Comparison of ENCODE assay signal across 20 cellular contexts in genomic region chr3:25335429-25335828, GRCh38.
DNase-seq lines count a peak whose midpoint lies in the region; ATAC-seq and TF ChIP-seq lines count a peak whose summit lies in the region.
"Had no signal": no experiment of that assay in that cellular context is flagged by ENCODE, and none has a peak within 500 bp of the region (broad histone marks: within the 10 kb centered on the region; RNA-seq: fewer than 3 reads in every experiment).

No MANE protein-coding gene starts in this region.

- H4K8ac ChIP-seq in mesendoderm (ENCODE audit: low read depth, low read length) (no peak overlapping the region), trophoblast cell (ENCODE audit: low read depth, low read length) (peak overlapping the region; percentile 61)

- H3K79me2 ChIP-seq in Loucy (ENCODE audit: insufficient read depth, low read length) (no peaks in the 10 kb centered on the region), mesendoderm (ENCODE audit: control insufficient read depth, insufficient read depth, low read length) (no peaks in the 10 kb centered on the region), trophoblast cell (ENCODE audit: control insufficient read depth, insufficient read depth, low read length, poor library complexity) (no peaks in the 10 kb centered on the region)

- H3K4ac ChIP-seq in mesendoderm (ENCODE audit: low read depth, low read length) (no peak overlapping the region), trophoblast cell (ENCODE audit: low read depth, low read length) (no peak overlapping the region)

- H3K4me3 ChIP-seq in Loucy (ENCODE audit: low read length, poor library complexity, severe bottlenecking) (no peak overlapping the region), mesendoderm (ENCODE audit: low read length) (no peak overlapping the region), trophoblast cell (ENCODE audit: low read depth, low read length) (no peak overlapping the region), HAP-1 (no peak overlapping the region)
- H3K4me3 ChIP-seq: BLaER1 treated with 17β-estradiol and CSF1 and Interleukin-3, amounts not matched to agents 10 nM and 100 nM; GM12878 had no signal

- no peak overlapping the region for H3K4me2 ChIP-seq in Loucy (ENCODE audit: low read depth, low read length, poor library complexity, severe bottlenecking)
- no peak overlapping the region for H3K4me2 ChIP-seq in mesendoderm (ENCODE audit: low read length)
- H3K4me2 ChIP-seq in trophoblast cell (ENCODE audit: low read length): no peak overlapping the region
- H3K4me2 ChIP-seq: BLaER1 treated with 17β-estradiol and CSF1 and Interleukin-3, amounts not matched to agents 10 nM and 100 nM had no signal

- H2BK5ac ChIP-seq in mesendoderm (ENCODE audit: low read length): no peak overlapping the region
- peak overlapping the region; percentile 52 for H2BK5ac ChIP-seq in trophoblast cell (ENCODE audit: low read depth, low read length, poor library complexity)

- H3K9me3 ChIP-seq in Loucy (ENCODE audit: insufficient read depth, low read depth, low read length) (no peaks in the 10 kb centered on the region), trophoblast cell (ENCODE audit: insufficient read depth, low read depth, low read length) (no peaks in the 10 kb centered on the region), HAP-1 (no peaks in the 10 kb centered on the region)
- H3K9me3 ChIP-seq: BE2C had no signal

- no peaks in the 10 kb centered on the region for H3K36me3 ChIP-seq in Loucy (ENCODE audit: insufficient read depth, low read length)
- H3K36me3 ChIP-seq in mesendoderm (ENCODE audit: control insufficient read depth, insufficient read depth, low read length): no peaks in the 10 kb centered on the region
- no peaks in the 10 kb centered on the region for H3K36me3 ChIP-seq in trophoblast cell (ENCODE audit: control insufficient read depth in 1 of 2, insufficient read depth in 2 of 2, low read length in 2 of 2)
- H3K36me3 ChIP-seq in HAP-1 (replicated peaks): no peaks in the 10 kb centered on the region
- H3K36me3 ChIP-seq: BE2C; BLaER1 treated with 17β-estradiol and CSF1 and Interleukin-3, amounts not matched to agents 10 nM and 100 nM had no signal

- DNase-seq in NCI-H69 (lab: John Stamatoyannopoulos, UW) (peak; percentile 7), mesendoderm (no peak), trophoblast cell (no peak), HAP-1 (ENCODE audit: low spot score in 2 of 2) (no peak)
- no peak for DNase-seq in activated naive CD4-positive, alpha-beta T cell treated with anti-CD3 and anti-CD28 coated beads, Interleukin-2, amount 50 U/mL, for 72 hours (ENCODE audit: low spot score in 2 of 2)
- no peak for DNase-seq in stimulated activated CD4-positive, alpha-beta T cell treated with anti-CD3 and anti-CD28 coated beads, Interleukin-15, amount 100 ng/mL, for 24 hours
- DNase-seq: BE2C; CD4-positive, alpha-beta T cell; CD8-positive, alpha-beta memory T cell; DMS 273 treated with DMSO at 0.1 percent for 48 hours; DMS79; EL; GDM1; GOT3 had no signal

- no CpG with 5 or more reads among the region's 1 CpG for WGBS in mesendoderm (ENCODE audit: extremely low coverage, insufficient coverage, low lambda C conversion rate)
- no CpG with 5 or more reads among the region's 1 CpG for WGBS in trophoblast cell (ENCODE audit: extremely low coverage, insufficient coverage, insufficient read length)

- H4K91ac ChIP-seq in trophoblast cell (ENCODE audit: low read depth, low read length): peak overlapping the region; percentile 66

- no peak overlapping the region for H4K12ac ChIP-seq in trophoblast cell (ENCODE audit: low read depth, low read length)

- H3K56ac ChIP-seq in mesendoderm (ENCODE audit: low read length): peak overlapping the region; percentile 17

- no peaks in the 10 kb centered on the region for H3K36me3 Mint-ChIP-seq in activated naive CD4-positive, alpha-beta T cell treated with anti-CD3 and anti-CD28 coated beads, Interleukin-2, amount 50 U/mL, for 72 hours
- H3K36me3 Mint-ChIP-seq: CD14-positive monocyte; CD8-positive, alpha-beta memory T cell had no signal

- H2BK12ac ChIP-seq in trophoblast cell (ENCODE audit: low read length): peak overlapping the region; percentile 87

- H2AK5ac ChIP-seq in mesendoderm (ENCODE audit: low read length) (no peak overlapping the region), trophoblast cell (ENCODE audit: low read length) (peak overlapping the region; percentile 68)

- ATAC-seq in activated naive CD4-positive, alpha-beta T cell treated with anti-CD3 and anti-CD28 coated beads, Interleukin-2, amount 50 U/mL, for 72 hours: no peak
- ATAC-seq: GM12878, HCT116 had no signal

- no peak; the same call in 1 of the 2 replicates for TF ChIP-seq CTCF in Loucy (conservative IDR thresholded peaks at IDR 0.05; ENCODE audit: low read length)

- no peaks in the 10 kb centered on the region for H3F3A ChIP-seq in Loucy (ENCODE audit: low read depth)

- H3K9me2 ChIP-seq in Loucy (replicated peaks; ENCODE audit: low read depth, low read length): no peaks in the 10 kb centered on the region

- H3K23ac ChIP-seq in mesendoderm (ENCODE audit: low read length) (no peak overlapping the region), trophoblast cell (ENCODE audit: low read length) (no peak overlapping the region)

- no peaks in the 10 kb centered on the region for H3K79me1 ChIP-seq in mesendoderm (ENCODE audit: low read length)
- peaks cover 19% of the 10 kb centered on the region for H3K79me1 ChIP-seq in trophoblast cell (ENCODE audit: low read length)

- H2AFZ ChIP-seq in Loucy (ENCODE audit: low read length) (0 out of 2 replicates have a peak overlapping the region, but pooled peaks have one; percentile 38), trophoblast cell (ENCODE audit: insufficient read depth, low read length, poor library complexity) (no peak overlapping the region)

- in situ Hi-C loops in HAP-1 (cut with MboI; ENCODE audit: low sequenced_read_pairs): no loop called here

- H3K4me1 ChIP-seq in Loucy (ENCODE audit: insufficient read depth, low read length, poor library complexity, severe bottlenecking): no peaks in the 10 kb centered on the region
- H3K4me1 ChIP-seq in mesendoderm (ENCODE audit: control insufficient read depth, low read depth, low read length): no peaks in the 10 kb centered on the region
- peaks cover 0 to 12% of the 10 kb centered on the region in 2 experiments for H3K4me1 ChIP-seq in trophoblast cell (ENCODE audit: control insufficient read depth in 1 of 2, insufficient read depth in 2 of 2, low read length in 2 of 2)
- H3K4me1 ChIP-seq in HAP-1: no peaks in the 10 kb centered on the region; the same call in 1 of the 2 replicates
- H3K4me1 ChIP-seq: BE2C; BLaER1 treated with 17β-estradiol and CSF1 and Interleukin-3, amounts not matched to agents 10 nM and 100 nM had no signal

- no peak overlapping the region for H4K5ac ChIP-seq in mesendoderm (ENCODE audit: low read length)

- peaks cover 6 to 9% of the 10 kb centered on the region in 2 donors for H3K9me3 Mint-ChIP-seq in activated naive CD4-positive, alpha-beta T cell treated with anti-CD3 and anti-CD28 coated beads, Interleukin-2, amount 50 U/mL, for 72 hours
- H3K9me3 Mint-ChIP-seq: CD4-positive, alpha-beta T cell had no signal

- no peak overlapping the region for H3K9ac ChIP-seq in Loucy (ENCODE audit: low read depth, low read length, poor library complexity, severe bottlenecking)
- H3K9ac ChIP-seq in mesendoderm (ENCODE audit: low read length): no peak overlapping the region
- H3K9ac ChIP-seq in trophoblast cell (ENCODE audit: low read length): no peak overlapping the region
- H3K9ac ChIP-seq: BLaER1 treated with 17β-estradiol and CSF1 and Interleukin-3, amounts not matched to agents 10 nM and 100 nM had no signal

- H3K27me3 ChIP-seq in Loucy (ENCODE audit: insufficient read depth, low read length, poor library complexity, severe bottlenecking): no peaks in the 10 kb centered on the region
- H3K27me3 ChIP-seq in mesendoderm (ENCODE audit: insufficient read depth, low read length, poor library complexity): no peaks in the 10 kb centered on the region
- no peaks in the 10 kb centered on the region for H3K27me3 ChIP-seq in trophoblast cell (ENCODE audit: insufficient read depth, low read length)
- no peaks in the 10 kb centered on the region for H3K27me3 ChIP-seq in HAP-1 (ENCODE audit: low read depth)
- H3K27me3 ChIP-seq: BE2C; BLaER1 treated with 17β-estradiol and CSF1 and Interleukin-3, amounts not matched to agents 10 nM and 100 nM had no signal

- H3K27ac ChIP-seq in mesendoderm (ENCODE audit: low read depth, low read length) (no peak overlapping the region), trophoblast cell (ENCODE audit: low read depth, low read length) (no peak overlapping the region)
- H3K27ac ChIP-seq: 22Rv1; BLaER1 treated with 17β-estradiol and CSF1 and Interleukin-3, amounts not matched to agents 10 nM and 100 nM had no signal

- H3K18ac ChIP-seq in mesendoderm (ENCODE audit: low read length): no peak overlapping the region
- H3K18ac ChIP-seq in trophoblast cell (ENCODE audit: low read length): no peak overlapping the region

- no peak overlapping the region for H3K27ac Mint-ChIP-seq in activated naive CD4-positive, alpha-beta T cell treated with anti-CD3 and anti-CD28 coated beads, Interleukin-2, amount 50 U/mL, for 72 hours
- H3K27ac Mint-ChIP-seq: CD14-positive monocyte; CD4-positive, alpha-beta T cell; CD8-positive, alpha-beta memory T cell had no signal

- H3K14ac ChIP-seq in trophoblast cell (ENCODE audit: low read length): peak overlapping the region; percentile 53

- no peak overlapping the region for H2BK120ac ChIP-seq in mesendoderm (ENCODE audit: low read depth, low read length)
- peak overlapping the region; percentile 68 for H2BK120ac ChIP-seq in trophoblast cell (ENCODE audit: insufficient read depth, low read length, poor library complexity)

- no peaks in the 10 kb centered on the region for H4K20me1 ChIP-seq in Loucy (ENCODE audit: insufficient read depth, low read length, poor library complexity, severe bottlenecking)
- H4K20me1 ChIP-seq: BLaER1 treated with 17β-estradiol and CSF1 and Interleukin-3, amounts not matched to agents 10 nM and 100 nM had no signal

- H2BK15ac ChIP-seq in mesendoderm (replicated peaks; ENCODE audit: low read depth): no peak overlapping the region
